ENCODE assay signal across 8 cellular contexts in genomic region chr2:84970266-84970955, GRCh38. TPM values are rescaled to one million over a fixed set of nuclear protein-coding genes. Genes with fewer than 3 reads are reported as not detected.
DNase-seq lines count a peak whose midpoint lies in the region; ATAC-seq and TF ChIP-seq lines count a peak whose summit lies in the region.

No MANE protein-coding gene starts in this region.

- H3K36me3 ChIP-seq in adipocyte (ENCODE audit: control insufficient read depth, insufficient read depth, low read length, severe bottlenecking) = peaks cover 15% of the 10 kb centered on the region
- H3K36me3 ChIP-seq in aorta (ENCODE audit: control insufficient read depth in 1 of 2, insufficient read depth in 2 of 2, low read length in 1 of 2) = no peaks in the 10 kb centered on the region

- H3K9me3 ChIP-seq in adipocyte (ENCODE audit: control insufficient read depth, low read length) = no peaks in the 10 kb centered on the region
- no peaks in the 10 kb centered on the region for H3K9me3 ChIP-seq in right cardiac atrium (ENCODE audit: control insufficient read depth, low read length)
- no peaks in the 10 kb centered on the region for H3K9me3 ChIP-seq in aorta (ENCODE audit: control insufficient read depth, low read length)

- H3K4me3 ChIP-seq in adipocyte (ENCODE audit: low read length) (peak overlapping the region; percentile 93), right cardiac atrium (ENCODE audit: low read length) (peak overlapping the region; percentile 100), aorta (ENCODE audit: low read length in 2 of 2) (peak overlapping the region; percentile 100)

- DNase-seq in COLO668 (lab: John Stamatoyannopoulos, UW; ENCODE audit: unreplicated experiment) (peak; percentile 89), adipocyte (ENCODE audit: low read depth) (peak; percentile 69), right cardiac atrium (peak; percentile 69 to 86 (median 82)), putamen (ENCODE audit: low spot score) (peak; percentile 58), aorta (peak; percentile 79 to 90)

- peak; percentile 43 for ATAC-seq in GM19397 (IDR thresholded peaks at IDR 0.05; ENCODE audit: unreplicated experiment)
- ATAC-seq in HG03521 (IDR thresholded peaks at IDR 0.05; ENCODE audit: unreplicated experiment) = peak; percentile 43
- ATAC-seq in SK-N-SH treated with all-trans-retinoic acid at 6 μM for 48 hours = peak; percentile 67
- peak; percentile 79 to 82 for ATAC-seq in right cardiac atrium
- ATAC-seq in aorta (ENCODE audit: low FRiP score) = peak; percentile 72

- H3K4me1 ChIP-seq in adipocyte (ENCODE audit: control insufficient read depth, insufficient read depth, low read length) (peaks cover 32% of the 10 kb centered on the region), right cardiac atrium (ENCODE audit: control insufficient read depth, insufficient read depth, low read length) (peaks cover 5% of the 10 kb centered on the region), aorta (ENCODE audit: control insufficient read depth in 1 of 2, insufficient read depth in 2 of 2, low read length in 2 of 2) (peaks cover 0 to 4% of the 10 kb centered on the region in 2 donors)

- H3K27ac ChIP-seq in right cardiac atrium (ENCODE audit: low read length) = peak overlapping the region; percentile 94
- H3K27ac ChIP-seq in aorta (ENCODE audit: low read depth in 1 of 2, low read length in 2 of 2) = peak overlapping the region; percentile 77 to 99

- peak overlapping the region; percentile 99 for H3K9ac ChIP-seq in adipocyte (ENCODE audit: low read length)

- H3K27me3 ChIP-seq in adipocyte (replicated peaks; ENCODE audit: control insufficient read depth, insufficient read depth, low read length) (no peaks in the 10 kb centered on the region), right cardiac atrium (ENCODE audit: control insufficient read depth, insufficient read depth) (no peaks in the 10 kb centered on the region), aorta (ENCODE audit: control insufficient read depth in 1 of 2, insufficient read depth in 2 of 2, low read length in 1 of 2) (no peaks in the 10 kb centered on the region)

- intact Hi-C loops in right cardiac atrium (cut with DNase I) = no loop called here
- intact Hi-C loops in aorta (cut with DNase I) = no loop called here

- under 1% methylated on average over 84 of the region's 84 CpGs for WGBS in right cardiac atrium
- WGBS in aorta, 2 donors = 0 to 1% methylated on average over 48 to 84 of the region's 84 CpGs

TF ChIP-seq in SK-N-SH treated with all-trans-retinoic acid at 6 μM for 48 hours, 23 proteins besides CTCF, POLR2A, EP300 and RAD21:
- no peak for TF ChIP-seq ZFP30 (CRISPR knock-in tag; IDR thresholded peaks at IDR 0.05)

RNA-seq across cellular contexts. Expression of gene KCMF1, which starts 0.6 kb away (rescaled TPM):
- 10 to 100 TPM; 71.5 to 97.1 (median 88.5) TPM for total RNA-seq in right cardiac atrium
- polyA plus RNA-seq in right cardiac atrium = 28.2 TPM
- 10 to 100 TPM; 59.1 to 66.7 TPM for total RNA-seq in aorta
- polyA plus RNA-seq in aorta = 10 to 100 TPM; 37.2 to 42.2 TPM

Comparison
In these comparisons a context has a peak if more than half of its experiments do, and no peak if none do; other contexts are left out.
1. Peak in every context shown above with its lines: DNase-seq, ATAC-seq, H3K4me3 ChIP-seq and H3K27ac ChIP-seq.